In genomic region chr6:44123544-44123943, GRCh38 we compare ENCODE assay signal across 16 cellular contexts. TPM values are rescaled to one million over a fixed set of nuclear protein-coding genes. Genes with fewer than 3 reads are reported as not detected.
DNase-seq lines count a peak whose midpoint lies in the region; ATAC-seq, FAIRE-seq and TF ChIP-seq lines count a peak whose summit lies in the region.
"Had no signal": no experiment of that assay in that cellular context is flagged by ENCODE, and none has a peak within 500 bp of the region (broad histone marks: within the 10 kb centered on the region; RNA-seq: fewer than 3 reads in every experiment).

No MANE protein-coding gene starts in this region.

- no peak overlapping the region for H3K4me3 ChIP-seq in CD8-positive, alpha-beta T cell (ENCODE audit: low read depth, low read length)
- H3K4me3 ChIP-seq in Loucy (ENCODE audit: low read length, poor library complexity, severe bottlenecking): peak overlapping the region; percentile 85

- CTCF ChIA-PET in CD8-positive, alpha-beta T cell (lab: Charles Lee): interaction anchor here (0.6 to 1.6 kb wide), 5 partner anchors 27 to 62 kb away, joined by 3 to 5 read pairs (median 3); no protein-coding TSS in a partner anchor

- H3K9me3 ChIP-seq in CD8-positive, alpha-beta T cell (ENCODE audit: low read length): no peaks in the 10 kb centered on the region
- no peaks in the 10 kb centered on the region for H3K9me3 ChIP-seq in Loucy (ENCODE audit: insufficient read depth, low read depth, low read length)

- POLR2A ChIA-PET in CD8-positive, alpha-beta T cell (lab: Charles Lee): interaction anchor here (0.9 kb wide), 1 partner anchor 24 kb away, joined by 3 read pairs; no protein-coding TSS in a partner anchor

- peak overlapping the region; percentile 92 for H3K4me2 ChIP-seq in Loucy (ENCODE audit: low read depth, low read length, poor library complexity, severe bottlenecking)

- no peak for DNase-seq in CD8-positive, alpha-beta T cell
- no peak for DNase-seq in central memory CD8-positive, alpha-beta T cell (ENCODE audit: low spot score in 2 of 2)
- DNase-seq in neural crest cell (ENCODE audit: low read depth, low spot score): no peak
- DNase-seq in NCI-H82 treated with DMSO at 0.1 percent for 48 hours (lab: John Stamatoyannopoulos, UW; ENCODE audit: unreplicated experiment): no peak
- no peak for DNase-seq in SHP77 (lab: John Stamatoyannopoulos, UW)
- DNase-seq in H54 (ENCODE audit: insufficient read length, low spot score): no peak
- DNase-seq: activated effector memory CD4-positive, alpha-beta T cell treated with Interleukin-2 at 50 U/mL for 16 hours; DMS 273 treated with DMSO at 0.1 percent for 48 hours; left cardiac atrium; NCI-H187 treated with DMSO at 0.1 percent for 48 hours; stimulated activated CD4-positive, alpha-beta T cell treated with anti-CD3 and anti-CD28 coated beads, Interleukin-1b, Interleukin-23, amount 100 ng/mL, for 48 hours; stimulated activated naive B cell treated with anti-CD40 and anti-IgM and Interleukin-4, amounts not matched to agents 10 μg/mL and 1 μg/mL and 100 μg/mL, for 72 hours had no signal

- H3F3A ChIP-seq in Loucy (ENCODE audit: low read depth): no peaks in the 10 kb centered on the region

- peaks cover 71% of the 10 kb centered on the region for H3K4me1 Mint-ChIP-seq in CD8-positive, alpha-beta T cell (ENCODE audit: low read depth)
- H3K4me1 Mint-ChIP-seq in central memory CD8-positive, alpha-beta T cell: peaks cover 71% of the 10 kb centered on the region
- H3K4me1 Mint-ChIP-seq in neural crest cell: peaks cover 63% of the 10 kb centered on the region

- H3K9me3 Mint-ChIP-seq in CD8-positive, alpha-beta T cell: no peaks in the 10 kb centered on the region
- H3K9me3 Mint-ChIP-seq in central memory CD8-positive, alpha-beta T cell: no peaks in the 10 kb centered on the region
- no peaks in the 10 kb centered on the region for H3K9me3 Mint-ChIP-seq in neural crest cell
- H3K9me3 Mint-ChIP-seq: IgD-negative memory B cell; stimulated activated naive B cell treated with anti-CD40 and anti-IgM and Interleukin-4, amounts not matched to agents 10 μg/mL and 1 μg/mL and 100 μg/mL, for 72 hours had no signal

- intact Hi-C loops in CD8-positive, alpha-beta T cell (cut with DNase I, micrococcal nuclease): loop anchor here in 1 of 2 experiments (5.0 kb wide), 1 partner anchor 486 kb away; the partner anchor contains the start of gene MAD2L1BP

- peaks cover 64% of the 10 kb centered on the region for H3K4me1 ChIP-seq in CD8-positive, alpha-beta T cell (ENCODE audit: insufficient read depth, low read length)
- peaks cover 57% of the 10 kb centered on the region for H3K4me1 ChIP-seq in Loucy (ENCODE audit: insufficient read depth, low read length, poor library complexity, severe bottlenecking)

- no peak overlapping the region for H3K27ac ChIP-seq in CD8-positive, alpha-beta T cell (ENCODE audit: low read depth, low read length)

- H3K27me3 Mint-ChIP-seq in CD8-positive, alpha-beta T cell (ENCODE audit: low read depth): no peaks in the 10 kb centered on the region
- H3K27me3 Mint-ChIP-seq in central memory CD8-positive, alpha-beta T cell: no peaks in the 10 kb centered on the region
- no peaks in the 10 kb centered on the region for H3K27me3 Mint-ChIP-seq in neural crest cell (ENCODE audit: low read depth)
- H3K27me3 Mint-ChIP-seq: IgD-negative memory B cell; stimulated activated naive B cell treated with anti-CD40 and anti-IgM and Interleukin-4, amounts not matched to agents 10 μg/mL and 1 μg/mL and 100 μg/mL, for 72 hours had no signal

- no peak for TF ChIP-seq CTCF in CD8-positive, alpha-beta T cell (IDR thresholded peaks at IDR 0.05)
- TF ChIP-seq CTCF in Loucy (conservative IDR thresholded peaks at IDR 0.05; ENCODE audit: low read length) (no peak), neural crest cell (conservative IDR thresholded peaks at IDR 0.05) (no peak)

- no peak overlapping the region for H3K9ac ChIP-seq in Loucy (ENCODE audit: low read depth, low read length, poor library complexity, severe bottlenecking)

- TF ChIP-seq POLR2A in H54 (IDR thresholded peaks at IDR 0.05; ENCODE audit: low read depth, low read length): no peak

- H3K9me2 ChIP-seq in Loucy (replicated peaks; ENCODE audit: low read depth, low read length): no peaks in the 10 kb centered on the region

- H3K79me2 ChIP-seq in Loucy (ENCODE audit: insufficient read depth, low read length): peaks cover 80% of the 10 kb centered on the region

- no peak for ATAC-seq in CD8-positive, alpha-beta T cell
- ATAC-seq in central memory CD8-positive, alpha-beta T cell (replicated peaks; ENCODE audit: extremely low read depth, poor library complexity, severe bottlenecking): no peak
- ATAC-seq: HCT116; left cardiac atrium; stimulated activated naive B cell treated with anti-CD40 and anti-IgM and Interleukin-4, amounts not matched to agents 10 μg/mL and 1 μg/mL and 100 μg/mL, for 72 hours had no signal

- no peak overlapping the region for H2AFZ ChIP-seq in Loucy (ENCODE audit: low read length)

- peaks cover 4% of the 10 kb centered on the region for H3K36me3 Mint-ChIP-seq in CD8-positive, alpha-beta T cell
- H3K36me3 Mint-ChIP-seq in central memory CD8-positive, alpha-beta T cell (ENCODE audit: insufficient read depth): peaks cover 10% of the 10 kb centered on the region
- H3K36me3 Mint-ChIP-seq in neural crest cell (ENCODE audit: low read depth): no peaks in the 10 kb centered on the region
- H3K36me3 Mint-ChIP-seq: IgD-negative memory B cell had no signal

- no peaks in the 10 kb centered on the region for H3K27me3 ChIP-seq in CD8-positive, alpha-beta T cell (ENCODE audit: insufficient read depth, low read length)
- no peaks in the 10 kb centered on the region for H3K27me3 ChIP-seq in Loucy (ENCODE audit: insufficient read depth, low read length, poor library complexity, severe bottlenecking)

- no peak for FAIRE-seq in H54 (lab: Jason Lieb, UNC)
- FAIRE-seq: TTC549 had no signal

- H3K27ac Mint-ChIP-seq in CD8-positive, alpha-beta T cell: peak overlapping the region; percentile 41
- peak overlapping the region; percentile 98 for H3K27ac Mint-ChIP-seq in central memory CD8-positive, alpha-beta T cell (ENCODE audit: low read depth)
- no peak overlapping the region for H3K27ac Mint-ChIP-seq in neural crest cell (ENCODE audit: unreplicated experiment)
- H3K27ac Mint-ChIP-seq: stimulated activated naive B cell treated with anti-CD40 and anti-IgM and Interleukin-4, amounts not matched to agents 10 μg/mL and 1 μg/mL and 100 μg/mL, for 72 hours had no signal

- H3K36me3 ChIP-seq in CD8-positive, alpha-beta T cell (ENCODE audit: insufficient read depth, low read length): no peaks in the 10 kb centered on the region
- no peaks in the 10 kb centered on the region for H3K36me3 ChIP-seq in Loucy (ENCODE audit: insufficient read depth, low read length)

- peak overlapping the region; percentile 48 for H3K4me3 Mint-ChIP-seq in CD8-positive, alpha-beta T cell
- H3K4me3 Mint-ChIP-seq in central memory CD8-positive, alpha-beta T cell: peak overlapping the region; percentile 64
- peak overlapping the region; percentile 96 for H3K4me3 Mint-ChIP-seq in neural crest cell

- H4K20me1 ChIP-seq in Loucy (ENCODE audit: insufficient read depth, low read length, poor library complexity, severe bottlenecking): peaks cover 83% of the 10 kb centered on the region

RNA-seq across cellular contexts. Expression of gene MRPL14, which starts 3.7 kb away (rescaled TPM):
- 10 to 100 TPM; 10.3 to 10.5 TPM for total RNA-seq in CD8-positive, alpha-beta T cell
- total RNA-seq in neural crest cell: 62.9 and 65.5 TPM in 2 replicates

RNA-seq across cellular contexts. Expression of gene TMEM63B, which starts 3.8 kb away (rescaled TPM):
- 10 to 100 TPM; 14.1 to 19.0 TPM for total RNA-seq in CD8-positive, alpha-beta T cell
- 47.0 and 51.2 TPM in 2 replicates for total RNA-seq in neural crest cell

RNA-seq across cellular contexts. Expression of gene CAPN11, which starts 35.1 kb away (rescaled TPM):
- under 1 TPM; 0.22 to 0.27 TPM for total RNA-seq in CD8-positive, alpha-beta T cell
- not detected in 2 replicates for total RNA-seq in neural crest cell
